Comparison of ENCODE assay signal across 19 cellular contexts in the genomic region with DNA sequence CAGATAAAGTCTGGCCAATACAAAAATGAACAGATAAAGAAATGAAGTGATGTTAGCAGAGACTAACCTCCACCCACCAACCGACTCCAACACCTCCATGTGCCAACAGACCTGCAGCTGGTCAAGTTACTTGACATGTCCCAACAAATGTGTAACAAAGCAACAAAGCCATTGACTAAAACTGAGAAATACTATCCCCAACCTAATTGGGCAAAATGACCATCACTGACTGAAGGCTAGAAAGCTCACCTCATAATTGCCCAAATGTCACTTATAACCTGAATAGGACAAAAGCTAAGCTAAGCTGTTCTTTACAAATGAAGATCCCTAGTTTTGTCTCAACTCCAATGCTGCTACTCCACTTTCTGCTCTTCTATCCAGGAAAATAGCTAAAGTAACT. TPM values are rescaled to one million over a fixed set of nuclear protein-coding genes. Genes with fewer than 3 reads are reported as not detected.
"Had no signal": no experiment of that assay in that cellular context is flagged by ENCODE, and none has a peak within 500 bp of the region (broad histone marks: within the 10 kb centered on the region; RNA-seq: fewer than 3 reads in every experiment).

No MANE protein-coding gene starts in this region.

- H3K27me3 Mint-ChIP-seq: dendritic cell treated with granulocyte-macrophage colony-stimulating factor and Interleukin-4, amounts not matched to agents 40 ng/mL and 50 ng/mL, for 4 days; naive thymus-derived CD4-positive, alpha-beta T cell; stimulated activated memory B cell treated with anti-CD40 and anti-IgM and Interleukin-4, amounts not matched to agents 10 μg/mL and 1 μg/mL and 100 μg/mL, for 72 hours had no signal

- H3K36me3 ChIP-seq: ascending aorta, neutrophil, thoracic aorta had no signal

- H3K27ac Mint-ChIP-seq: dendritic cell treated with granulocyte-macrophage colony-stimulating factor and Interleukin-4, amounts not matched to agents 40 ng/mL and 50 ng/mL, for 4 days; stimulated activated memory B cell treated with anti-CD40 and anti-IgM and Interleukin-4, amounts not matched to agents 10 μg/mL and 1 μg/mL and 100 μg/mL, for 72 hours; T-helper 1 cell treated with Interleukin-12 subunit alpha and Interleukin-12 subunit beta and Interleukin-4 antibody, amounts not matched to agents 30 μg/mL and 1 μg/mL, for 36 hours had no signal

- H3K4me3 ChIP-seq: ascending aorta, esophagus muscularis mucosa, gastroesophageal sphincter, spleen, thoracic aorta had no signal

- H3K27ac ChIP-seq: ascending aorta, esophagus muscularis mucosa, gastroesophageal sphincter, neutrophil, spleen, thoracic aorta had no signal

- H3K4me3 Mint-ChIP-seq: dendritic cell treated with granulocyte-macrophage colony-stimulating factor and Interleukin-4, amounts not matched to agents 40 ng/mL and 50 ng/mL, for 4 days; naive thymus-derived CD4-positive, alpha-beta T cell; stimulated activated memory B cell treated with anti-CD40 and anti-IgM and Interleukin-4, amounts not matched to agents 10 μg/mL and 1 μg/mL and 100 μg/mL, for 72 hours; T-helper 1 cell treated with Interleukin-12 subunit alpha and Interleukin-12 subunit beta and Interleukin-4 antibody, amounts not matched to agents 30 μg/mL and 1 μg/mL, for 36 hours had no signal

- FAIRE-seq: endothelial cell of umbilical vein had no signal

- DNase-seq: activated CD4-positive, alpha-beta T cell treated with anti-CD3 and anti-CD28 coated beads, Interleukin-2, amount 50 U/mL, for 1 hour; activated CD4-positive, CD25-positive, alpha-beta regulatory T cell treated with anti-CD3 and anti-CD28 coated beads, Interleukin-2, amount 50 U/mL, for 72 hours; activated naive CD4-positive, alpha-beta T cell; activated T-cell treated with anti-CD3 and anti-CD28 coated beads for 4 hours; effector CD8-positive, alpha-beta T cell; mesenchymal stem cell; naive thymus-derived CD4-positive, alpha-beta T cell; spleen; stimulated activated CD4-positive, alpha-beta T cell treated with anti-CD3 and anti-CD28 coated beads, Interleukin-4, amount 100 ng/mL, for 4 hours had no signal

- H3K9me3 Mint-ChIP-seq: dendritic cell treated with granulocyte-macrophage colony-stimulating factor and Interleukin-4, amounts not matched to agents 40 ng/mL and 50 ng/mL, for 4 days; naive thymus-derived CD4-positive, alpha-beta T cell; stimulated activated memory B cell treated with anti-CD40 and anti-IgM and Interleukin-4, amounts not matched to agents 10 μg/mL and 1 μg/mL and 100 μg/mL, for 72 hours; T-helper 1 cell treated with Interleukin-12 subunit alpha and Interleukin-12 subunit beta and Interleukin-4 antibody, amounts not matched to agents 30 μg/mL and 1 μg/mL, for 36 hours had no signal

- H3K9me3 ChIP-seq: ascending aorta, esophagus muscularis mucosa, gastroesophageal sphincter, neutrophil, spleen, thoracic aorta had no signal

- H3K27me3 ChIP-seq: ascending aorta, esophagus muscularis mucosa, gastroesophageal sphincter, neutrophil, spleen had no signal

- ATAC-seq: gastroesophageal sphincter; naive thymus-derived CD4-positive, alpha-beta T cell; stimulated activated memory B cell treated with anti-CD40 and anti-IgM and Interleukin-4, amounts not matched to agents 10 μg/mL and 1 μg/mL and 100 μg/mL, for 72 hours had no signal

RNA-seq across cellular contexts. Expression of a gene that starts 10.0 kb away (rescaled TPM):
- total RNA-seq: ascending aorta, cerebellum, esophagus muscularis mucosa, gastroesophageal sphincter, thoracic aorta had no signal
- polyA plus RNA-seq: naive thymus-derived CD4-positive, alpha-beta T cell had no signal
